In genomic region chr15:65804252-65804931, GRCh38 we compare ENCODE assay signal across 11 cellular contexts. TPM values are rescaled to one million over a fixed set of nuclear protein-coding genes. Genes with fewer than 3 reads are reported as not detected.
DNase-seq lines count a peak whose midpoint lies in the region; ATAC-seq and TF ChIP-seq lines count a peak whose summit lies in the region.
"Had no signal": no experiment of that assay in that cellular context is flagged by ENCODE, and none has a peak within 500 bp of the region (broad histone marks: within the 10 kb centered on the region; RNA-seq: fewer than 3 reads in every experiment).

No MANE protein-coding gene starts in this region.

- peaks cover 25 to 39% (median 36%) of the 10 kb centered on the region in 3 donors for H3K4me1 Mint-ChIP-seq in CD8-positive, alpha-beta memory T cell
- peaks cover 25% of the 10 kb centered on the region for H3K4me1 Mint-ChIP-seq in central memory CD8-positive, alpha-beta T cell
- peaks cover 4% of the 10 kb centered on the region for H3K4me1 Mint-ChIP-seq in neural progenitor cell

- peak overlapping the region in 3 of 7 donors; percentile 2 to 91 (median 42) for H3K4me3 Mint-ChIP-seq in CD8-positive, alpha-beta memory T cell
- no peak overlapping the region for H3K4me3 Mint-ChIP-seq in central memory CD8-positive, alpha-beta T cell
- no peak overlapping the region for H3K4me3 Mint-ChIP-seq in neural progenitor cell

- H3F3A ChIP-seq in neural progenitor cell (ENCODE audit: low read depth): peaks cover 10% of the 10 kb centered on the region

- H3K9me3 ChIP-seq in CD8-positive, alpha-beta memory T cell (ENCODE audit: low read length): no peaks in the 10 kb centered on the region
- no peaks in the 10 kb centered on the region for H3K9me3 ChIP-seq in neural progenitor cell (ENCODE audit: low read depth)

- H3K27me3 Mint-ChIP-seq in CD8-positive, alpha-beta memory T cell: no peaks in the 10 kb centered on the region
- H3K27me3 Mint-ChIP-seq in central memory CD8-positive, alpha-beta T cell: no peaks in the 10 kb centered on the region
- no peaks in the 10 kb centered on the region for H3K27me3 Mint-ChIP-seq in neural progenitor cell (ENCODE audit: insufficient read depth, low read depth)

- peaks cover 3 to 4% (median 3%) of the 10 kb centered on the region in 3 donors for H3K36me3 Mint-ChIP-seq in CD8-positive, alpha-beta memory T cell
- peaks cover 5% of the 10 kb centered on the region for H3K36me3 Mint-ChIP-seq in central memory CD8-positive, alpha-beta T cell (ENCODE audit: insufficient read depth)
- no peaks in the 10 kb centered on the region for H3K36me3 Mint-ChIP-seq in neural progenitor cell

- DNase-seq in CD8-positive, alpha-beta memory T cell: no peak
- DNase-seq in MV-4-11 (lab: John Stamatoyannopoulos, UW) (peak; percentile 93), neural progenitor cell (ENCODE audit: low spot score) (no peak), SHP77 (lab: John Stamatoyannopoulos, UW) (no peak), middle frontal gyrus (ENCODE audit: extremely low spot score, low spot score) (no peak), NCI-H2107 treated with DMSO at 0.1 percent for 48 hours (lab: John Stamatoyannopoulos, UW; ENCODE audit: unreplicated experiment) (no peak)
- DNase-seq in central memory CD8-positive, alpha-beta T cell (ENCODE audit: low spot score in 2 of 2): no peak
- no peak for DNase-seq in activated effector memory CD4-positive, alpha-beta T cell treated with anti-CD3 and anti-CD28 coated beads, Interleukin-2, amount 50 U/mL, for 16 hours
- DNase-seq: DMS79 treated with DMSO at 0.1 percent for 48 hours, foreskin keratinocyte, NCI-H345 had no signal

- TF ChIP-seq CTCF in neural progenitor cell (IDR thresholded peaks at IDR 0.05): no peak

- no peak for ATAC-seq in central memory CD8-positive, alpha-beta T cell (replicated peaks; ENCODE audit: extremely low read depth, poor library complexity, severe bottlenecking)
- ATAC-seq: foreskin keratinocyte had no signal

- H3K27ac Mint-ChIP-seq in CD8-positive, alpha-beta memory T cell: peak overlapping the region; percentile 44 to 96 (median 81)
- peak overlapping the region; percentile 91 for H3K27ac Mint-ChIP-seq in central memory CD8-positive, alpha-beta T cell (ENCODE audit: low read depth)
- H3K27ac Mint-ChIP-seq in neural progenitor cell: no peak overlapping the region

- no peaks in the 10 kb centered on the region for H4K20me1 ChIP-seq in neural progenitor cell (ENCODE audit: low read depth)

- no peaks in the 10 kb centered on the region for H3K79me2 ChIP-seq in neural progenitor cell (ENCODE audit: low read depth)

- H3K9ac ChIP-seq in neural progenitor cell: no peak overlapping the region

- H3K4me3 ChIP-seq in CD8-positive, alpha-beta memory T cell (ENCODE audit: low read length): no peak overlapping the region
- H3K4me3 ChIP-seq in neural progenitor cell: no peak overlapping the region

- no peaks in the 10 kb centered on the region for H3K9me3 Mint-ChIP-seq in CD8-positive, alpha-beta memory T cell
- no peaks in the 10 kb centered on the region for H3K9me3 Mint-ChIP-seq in central memory CD8-positive, alpha-beta T cell
- H3K9me3 Mint-ChIP-seq in neural progenitor cell: no peaks in the 10 kb centered on the region

- H3K27me3 ChIP-seq in CD8-positive, alpha-beta memory T cell (ENCODE audit: insufficient read depth, low read length, poor library complexity, severe bottlenecking): no peaks in the 10 kb centered on the region
- no peaks in the 10 kb centered on the region for H3K27me3 ChIP-seq in neural progenitor cell
- H3K27me3 ChIP-seq: foreskin keratinocyte had no signal

- peak overlapping the region; percentile 24 for H2AFZ ChIP-seq in neural progenitor cell (replicated peaks)

- POLR2A ChIA-PET in CD8-positive, alpha-beta memory T cell (lab: Charles Lee): interaction anchor here (1.2 to 1.6 kb wide), 2 partner anchors 12 to 15 kb away, joined by 4 to 7 read pairs; partner anchors contain the start of gene DENND4A

- H3K4me1 ChIP-seq in CD8-positive, alpha-beta memory T cell (ENCODE audit: insufficient read depth, low read length): peaks cover 38% of the 10 kb centered on the region
- peaks cover 4% of the 10 kb centered on the region for H3K4me1 ChIP-seq in neural progenitor cell
- H3K4me1 ChIP-seq: foreskin keratinocyte had no signal

- H3K27ac ChIP-seq in CD8-positive, alpha-beta memory T cell (ENCODE audit: low read depth, low read length): peak overlapping the region; percentile 39
- no peak overlapping the region for H3K27ac ChIP-seq in neural progenitor cell
- H3K27ac ChIP-seq: foreskin keratinocyte had no signal

- CTCF ChIA-PET in CD8-positive, alpha-beta memory T cell (lab: Charles Lee): interaction anchor here (0.9 to 1.9 kb wide), 4 partner anchors 11 to 32 kb away, joined by 3 to 6 read pairs (median 4); no protein-coding TSS in a partner anchor

- H3K4me2 ChIP-seq in neural progenitor cell: no peak overlapping the region

- no peaks in the 10 kb centered on the region for H3K36me3 ChIP-seq in CD8-positive, alpha-beta memory T cell (ENCODE audit: insufficient read depth, low read length)
- H3K36me3 ChIP-seq in neural progenitor cell: no peaks in the 10 kb centered on the region

RNA-seq across cellular contexts. Expression of gene DENND4A, which starts 12.3 kb away (rescaled TPM):
- total RNA-seq in CD8-positive, alpha-beta memory T cell: 10 to 100 TPM; 47.2 to 54.3 TPM
- 21.5 TPM for polyA plus RNA-seq in CD8-positive, alpha-beta memory T cell
- total RNA-seq in neural progenitor cell (ENCODE audit: low replicate concordance): 3.7 and 4.8 TPM in 2 replicates
